Comparison of ENCODE assay signal across 17 cellular contexts in the genomic region with DNA sequence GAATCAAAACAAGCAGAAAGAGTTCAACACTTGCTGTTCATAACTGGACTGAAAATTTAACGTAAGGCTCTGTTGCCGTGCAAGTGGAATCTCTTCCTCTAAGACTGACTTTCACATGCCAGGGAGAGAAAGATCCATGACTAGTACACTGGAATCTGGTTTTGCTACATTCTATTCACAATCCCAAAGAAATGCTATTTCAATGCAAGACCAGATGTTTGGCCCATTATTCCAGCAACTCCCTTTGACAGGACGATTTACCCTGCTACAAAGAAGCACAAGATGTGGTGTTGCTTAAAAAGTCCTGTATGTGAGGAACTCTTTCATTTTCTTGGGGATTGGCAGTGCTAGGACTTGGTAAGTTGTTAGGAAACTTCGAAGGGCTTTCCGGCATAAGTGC. TPM values are rescaled to one million over a fixed set of nuclear protein-coding genes. Genes with fewer than 3 reads are reported as not detected.
DNase-seq lines count a peak whose midpoint lies in the region; ATAC-seq and TF ChIP-seq lines count a peak whose summit lies in the region.
"Had no signal": no experiment of that assay in that cellular context is flagged by ENCODE, and none has a peak within 500 bp of the region (broad histone marks: within the 10 kb centered on the region; RNA-seq: fewer than 3 reads in every experiment).

No MANE protein-coding gene starts in this region.

- no peaks in the 10 kb centered on the region for H3K27me3 ChIP-seq in Panc1 (ENCODE audit: control insufficient read depth, insufficient read depth, low read length)
- no peaks in the 10 kb centered on the region for H3K27me3 ChIP-seq in dorsolateral prefrontal cortex
- H3K27me3 ChIP-seq in effector memory CD4-positive, alpha-beta T cell (replicated peaks; ENCODE audit: control insufficient read depth, insufficient read depth, low read length, poor library complexity, severe bottlenecking), result no peaks in the 10 kb centered on the region
- H3K27me3 ChIP-seq: cardiac muscle cell, sigmoid colon had no signal

- 0 out of 2 replicates have a peak, but pooled peaks cover 5% of the 10 kb centered on the region for H3K4me1 ChIP-seq in Panc1 (ENCODE audit: control insufficient read depth, insufficient read depth, low read length)
- no peaks in the 10 kb centered on the region for H3K4me1 ChIP-seq in effector memory CD4-positive, alpha-beta T cell (ENCODE audit: control insufficient read depth, insufficient read depth, low read length, poor library complexity, severe bottlenecking)
- H3K4me1 ChIP-seq: sigmoid colon had no signal

- CTCF ChIA-PET in activated CD4-positive, alpha-beta T cell treated with anti-CD3 and anti-CD28 coated beads, Interleukin-2, amount 10 ng/mL, durations not matched to agents 7 days and 5 days (lab: Charles Lee), result interaction anchor here (0.9 to 1.4 kb wide), 2 partner anchors 11 to 17 kb away, joined by 3 to 5 read pairs; no protein-coding TSS in a partner anchor
- CTCF ChIA-PET in Panc1 (lab: Charles Lee), result interaction anchor here (0.6 to 0.7 kb wide), 2 partner anchors 21 to 592 kb away, joined by 3 to 7 read pairs; no protein-coding TSS in a partner anchor

- peaks cover 26% of the 10 kb centered on the region for H3K4me1 Mint-ChIP-seq in activated CD4-positive, alpha-beta T cell treated with anti-CD3 and anti-CD28 coated beads, Interleukin-2, amount 10 ng/mL, durations not matched to agents 7 days and 5 days
- peaks cover 27 to 36% of the 10 kb centered on the region in 2 donors for H3K4me1 Mint-ChIP-seq in stimulated activated naive B cell treated with anti-CD40 and anti-IgM and Interleukin-4, amounts not matched to agents 10 μg/mL and 1 μg/mL and 100 μg/mL, for 72 hours
- H3K4me1 Mint-ChIP-seq in stimulated activated memory B cell treated with anti-CD40 and anti-IgM and Interleukin-4, amounts not matched to agents 10 μg/mL and 1 μg/mL and 100 μg/mL, for 72 hours, result peaks cover 27% of the 10 kb centered on the region
- H3K4me1 Mint-ChIP-seq: naive thymus-derived CD8-positive, alpha-beta T cell had no signal

- H3K27ac ChIP-seq in Panc1 (ENCODE audit: low read length) (peak overlapping the region; percentile 30; the same call in 1 of the 2 replicates), dorsolateral prefrontal cortex (peak overlapping the region in 56 of 59 donors; percentile 6 to 92 (median 70))
- H3K27ac ChIP-seq in effector memory CD4-positive, alpha-beta T cell (ENCODE audit: insufficient read depth, low read length, poor library complexity, severe bottlenecking), result no peak overlapping the region
- H3K27ac ChIP-seq: cardiac muscle cell, left ventricle myocardium inferior, sigmoid colon had no signal

- TF ChIP-seq CTCF in Panc1 (IDR thresholded peaks at IDR 0.05) (no peak), dorsolateral prefrontal cortex (IDR thresholded peaks at IDR 0.05 in 54 of 56, conservative IDR thresholded peaks at IDR 0.05 in 2 of 56; ENCODE audit: low read depth in 1 of 56, partially characterized antibody in 56 of 56) (no peak)

- no TSS peak for BruUV-seq in Panc1 (replicated peaks; lab: Mats Ljungman, UMichigan)

- H3K36me3 Mint-ChIP-seq in activated CD4-positive, alpha-beta T cell treated with anti-CD3 and anti-CD28 coated beads, Interleukin-2, amount 10 ng/mL, durations not matched to agents 7 days and 5 days (ENCODE audit: low read depth), result peaks cover 66% of the 10 kb centered on the region
- peaks cover 53 to 62% of the 10 kb centered on the region in 2 donors for H3K36me3 Mint-ChIP-seq in stimulated activated naive B cell treated with anti-CD40 and anti-IgM and Interleukin-4, amounts not matched to agents 10 μg/mL and 1 μg/mL and 100 μg/mL, for 72 hours
- peaks cover 61% of the 10 kb centered on the region for H3K36me3 Mint-ChIP-seq in stimulated activated memory B cell treated with anti-CD40 and anti-IgM and Interleukin-4, amounts not matched to agents 10 μg/mL and 1 μg/mL and 100 μg/mL, for 72 hours

- POLR2A ChIA-PET in activated CD4-positive, alpha-beta T cell treated with anti-CD3 and anti-CD28 coated beads, Interleukin-2, amount 10 ng/mL, durations not matched to agents 7 days and 5 days (lab: Charles Lee), result no interaction called here
- POLR2A ChIA-PET in Panc1 (lab: Charles Lee), result interaction anchor here (0.6 to 0.7 kb wide), 3 partner anchors 11 to 136 kb away, joined by 3 to 10 read pairs (median 5); no protein-coding TSS in a partner anchor

- intact Hi-C loops in Panc1 (cut with micrococcal nuclease; ENCODE audit: unreplicated experiment), result loop anchor here (5.0 kb wide), 1 partner anchor 157 kb away; no protein-coding TSS in a partner anchor
- intact Hi-C loops in dorsolateral prefrontal cortex (cut with DNase I), result loop anchor here (2.0 to 5.0 kb wide), 2 partner anchors 159 to 162 kb away; no protein-coding TSS in a partner anchor

- H3K9me3 ChIP-seq in Panc1 (ENCODE audit: control insufficient read depth, insufficient read depth, low read depth, low read length), result no peaks in the 10 kb centered on the region
- H3K9me3 ChIP-seq in effector memory CD4-positive, alpha-beta T cell (ENCODE audit: control insufficient read depth, low read length), result no peaks in the 10 kb centered on the region
- H3K9me3 ChIP-seq: left ventricle myocardium inferior, sigmoid colon had no signal

- peaks cover 45% of the 10 kb centered on the region for H3K36me3 ChIP-seq in Panc1 (ENCODE audit: control insufficient read depth, insufficient read depth, low read length)
- H3K36me3 ChIP-seq in effector memory CD4-positive, alpha-beta T cell (ENCODE audit: control insufficient read depth, insufficient read depth, low read length), result peaks cover 54% of the 10 kb centered on the region

- peak overlapping the region; percentile 71 for H3K27ac Mint-ChIP-seq in activated CD4-positive, alpha-beta T cell treated with anti-CD3 and anti-CD28 coated beads, Interleukin-2, amount 10 ng/mL, durations not matched to agents 7 days and 5 days
- H3K27ac Mint-ChIP-seq in stimulated activated naive B cell treated with anti-CD40 and anti-IgM and Interleukin-4, amounts not matched to agents 10 μg/mL and 1 μg/mL and 100 μg/mL, for 72 hours, result peak overlapping the region; percentile 44
- H3K27ac Mint-ChIP-seq in stimulated activated memory B cell treated with anti-CD40 and anti-IgM and Interleukin-4, amounts not matched to agents 10 μg/mL and 1 μg/mL and 100 μg/mL, for 72 hours, result no peak overlapping the region

- no peak for DNase-seq in activated CD4-positive, alpha-beta T cell treated with anti-CD3 and anti-CD28 coated beads, Interleukin-2, amount 10 ng/mL, durations not matched to agents 7 days and 5 days
- DNase-seq in activated CD4-positive, alpha-beta T cell treated with anti-CD3 and anti-CD28 coated beads, Interleukin-2, amount 50 U/mL, for 4 hours, result no peak
- DNase-seq in Panc1 (ENCODE audit: low read depth, low spot score) (no peak), dorsolateral prefrontal cortex (no peak), NCI-H1417 (lab: John Stamatoyannopoulos, UW) (no peak)
- no peak for DNase-seq in stimulated activated naive B cell treated with anti-CD40 and anti-IgM and Interleukin-4, amounts not matched to agents 10 μg/mL and 1 μg/mL and 100 μg/mL, for 72 hours
- no peak for DNase-seq in effector memory CD4-positive, alpha-beta T cell
- DNase-seq: activated CD4-positive, CD25-positive, alpha-beta regulatory T cell; activated effector memory CD4-positive, alpha-beta T cell treated with Interleukin-2 at 50 U/mL for 16 hours; DMS 273 treated with DMSO at 0.1 percent for 48 hours; left ventricle myocardium inferior; naive thymus-derived CD8-positive, alpha-beta T cell; sigmoid colon; stimulated activated CD4-positive, alpha-beta T cell treated with anti-CD3 and anti-CD28 coated beads, Interleukin-4, amount 100 ng/mL, for 4 hours; stimulated activated naive CD8-positive, alpha-beta T cell treated with anti-CD3 and anti-CD28 coated beads, Interleukin-15, amount 100 ng/mL, for 72 hours had no signal

- in situ Hi-C loops in Panc1 (cut with HindIII; ENCODE audit: low pct_unique_long_range_greater_than_20kb, low sequenced_read_pairs), result no loop called here

- H3K4me3 Mint-ChIP-seq in activated CD4-positive, alpha-beta T cell treated with anti-CD3 and anti-CD28 coated beads, Interleukin-2, amount 10 ng/mL, durations not matched to agents 7 days and 5 days, result no peak overlapping the region
- no peak overlapping the region for H3K4me3 Mint-ChIP-seq in stimulated activated naive B cell treated with anti-CD40 and anti-IgM and Interleukin-4, amounts not matched to agents 10 μg/mL and 1 μg/mL and 100 μg/mL, for 72 hours
- no peak overlapping the region for H3K4me3 Mint-ChIP-seq in stimulated activated memory B cell treated with anti-CD40 and anti-IgM and Interleukin-4, amounts not matched to agents 10 μg/mL and 1 μg/mL and 100 μg/mL, for 72 hours
- H3K4me3 Mint-ChIP-seq: naive thymus-derived CD8-positive, alpha-beta T cell had no signal

- H3K9me3 Mint-ChIP-seq in activated CD4-positive, alpha-beta T cell treated with anti-CD3 and anti-CD28 coated beads, Interleukin-2, amount 10 ng/mL, durations not matched to agents 7 days and 5 days, result no peaks in the 10 kb centered on the region
- H3K9me3 Mint-ChIP-seq in stimulated activated naive B cell treated with anti-CD40 and anti-IgM and Interleukin-4, amounts not matched to agents 10 μg/mL and 1 μg/mL and 100 μg/mL, for 72 hours, result no peaks in the 10 kb centered on the region
- H3K9me3 Mint-ChIP-seq in stimulated activated memory B cell treated with anti-CD40 and anti-IgM and Interleukin-4, amounts not matched to agents 10 μg/mL and 1 μg/mL and 100 μg/mL, for 72 hours, result no peaks in the 10 kb centered on the region
- H3K9me3 Mint-ChIP-seq: naive thymus-derived CD8-positive, alpha-beta T cell; stimulated activated naive CD8-positive, alpha-beta T cell treated with anti-CD3 and anti-CD28 coated beads, Interleukin-15, amount 100 ng/mL, for 72 hours had no signal

- no peak for ATAC-seq in Panc1
- no peak for ATAC-seq in stimulated activated naive B cell treated with anti-CD40 and anti-IgM and Interleukin-4, amounts not matched to agents 10 μg/mL and 1 μg/mL and 100 μg/mL, for 72 hours (replicated peaks)
- ATAC-seq in stimulated activated memory B cell treated with anti-CD40 and anti-IgM and Interleukin-4, amounts not matched to agents 10 μg/mL and 1 μg/mL and 100 μg/mL, for 72 hours, result no peak
- ATAC-seq: naive thymus-derived CD8-positive, alpha-beta T cell; stimulated activated naive CD8-positive, alpha-beta T cell treated with anti-CD3 and anti-CD28 coated beads, Interleukin-15, amount 100 ng/mL, for 72 hours had no signal

- H3K27me3 Mint-ChIP-seq in activated CD4-positive, alpha-beta T cell treated with anti-CD3 and anti-CD28 coated beads, Interleukin-2, amount 10 ng/mL, durations not matched to agents 7 days and 5 days, result no peaks in the 10 kb centered on the region
- H3K27me3 Mint-ChIP-seq in stimulated activated naive B cell treated with anti-CD40 and anti-IgM and Interleukin-4, amounts not matched to agents 10 μg/mL and 1 μg/mL and 100 μg/mL, for 72 hours, result no peaks in the 10 kb centered on the region
- H3K27me3 Mint-ChIP-seq in stimulated activated memory B cell treated with anti-CD40 and anti-IgM and Interleukin-4, amounts not matched to agents 10 μg/mL and 1 μg/mL and 100 μg/mL, for 72 hours, result no peaks in the 10 kb centered on the region
- H3K27me3 Mint-ChIP-seq: naive thymus-derived CD8-positive, alpha-beta T cell; stimulated activated naive CD8-positive, alpha-beta T cell treated with anti-CD3 and anti-CD28 coated beads, Interleukin-15, amount 100 ng/mL, for 72 hours had no signal

- no peak overlapping the region for H3K4me3 ChIP-seq in Panc1 (ENCODE audit: low read depth in 2 of 2, low read length in 2 of 2)
- H3K4me3 ChIP-seq in dorsolateral prefrontal cortex, result no peak overlapping the region
- H3K4me3 ChIP-seq in effector memory CD4-positive, alpha-beta T cell (ENCODE audit: insufficient read depth, low read depth, low read length, poor library complexity, severe bottlenecking), result no peak overlapping the region
- H3K4me3 ChIP-seq: cardiac muscle cell, left ventricle myocardium inferior, sigmoid colon had no signal

RNA-seq across cellular contexts. Expression of a gene that starts 17.4 kb away (rescaled TPM):
- total RNA-seq in activated CD4-positive, alpha-beta T cell treated with anti-CD3 and anti-CD28 coated beads, Interleukin-2, amount 10 ng/mL, durations not matched to agents 7 days and 5 days, result 10 to 100 TPM; 41.9 to 45.1 TPM
- total RNA-seq in Panc1 (2021; ENCODE audit: unreplicated experiment) (25.0 TPM), dorsolateral prefrontal cortex (10 to 100 TPM in 115 of 120 experiments, 1 to 10 TPM in 5; 7.6 to 22.3 (median 14.5) TPM)
- polyA plus RNA-seq in Panc1 (2012; ENCODE audit: insufficient read length), result 18.0 TPM

RNA-seq across cellular contexts. Expression of a gene that starts 27.1 kb away (rescaled TPM):
- 10 to 100 TPM; 44.3 to 46.4 TPM for total RNA-seq in activated CD4-positive, alpha-beta T cell treated with anti-CD3 and anti-CD28 coated beads, Interleukin-2, amount 10 ng/mL, durations not matched to agents 7 days and 5 days
- total RNA-seq in Panc1 (2021; ENCODE audit: unreplicated experiment) (193 TPM), dorsolateral prefrontal cortex (100 to 1,000 TPM; 117 to 328 (median 199) TPM)
- polyA plus RNA-seq in Panc1 (2012; ENCODE audit: insufficient read length), result 134 TPM
